ENCODE assay signal across 15 cellular contexts in the genomic region with DNA sequence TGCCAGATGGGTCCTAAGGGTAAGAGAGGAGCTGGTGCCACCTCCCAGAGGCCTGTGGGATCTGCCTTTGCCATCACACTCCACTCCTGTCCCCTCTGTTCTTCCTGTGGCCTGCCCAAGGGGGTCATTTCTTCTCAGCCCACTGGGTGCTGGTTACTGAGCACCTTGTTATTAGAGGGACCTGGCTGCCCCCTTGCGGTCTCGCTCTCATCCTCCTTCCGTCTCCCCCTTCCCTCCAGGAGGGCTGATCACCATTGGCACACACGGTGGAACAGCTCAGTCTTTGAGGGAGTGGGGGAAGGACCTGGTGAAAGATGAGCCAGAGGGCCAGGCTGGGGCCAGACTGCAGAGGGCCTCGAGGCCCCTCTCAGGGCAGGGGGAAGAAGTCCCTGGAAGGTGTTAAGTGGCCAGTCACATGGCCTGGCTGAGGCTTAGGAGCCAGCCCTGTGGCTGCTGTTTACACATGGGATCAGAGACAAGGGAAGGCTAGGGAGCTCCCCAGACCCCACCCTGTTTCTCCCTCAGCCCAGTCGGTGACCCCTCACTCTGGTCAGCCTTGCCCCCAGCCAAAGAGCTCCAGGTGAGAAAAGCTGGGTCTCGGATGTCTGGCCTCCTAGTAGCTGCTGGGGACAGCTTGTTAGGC.
"Had no signal": no experiment of that assay in that cellular context is flagged by ENCODE, and none has a peak within 500 bp of the region (broad histone marks: within the 10 kb centered on the region; RNA-seq: fewer than 3 reads in every experiment).

No MANE protein-coding gene starts in this region.

- H3K27me3 ChIP-seq: ascending aorta, gastrocnemius medialis, neutrophil had no signal

- H3K36me3 ChIP-seq: breast epithelium had no signal

- H3K9me3 Mint-ChIP-seq: activated CD4-positive, alpha-beta memory T cell treated with anti-CD3 and anti-CD28 coated beads, Interleukin-2, amount 10 ng/mL, durations not matched to agents 7 days and 5 days; dendritic cell treated with granulocyte-macrophage colony-stimulating factor and Interleukin-4, amounts not matched to agents 40 ng/mL and 50 ng/mL, for 4 days; effector memory CD8-positive, alpha-beta T cell; natural killer cell; type B pancreatic cell had no signal

- H3K4me1 Mint-ChIP-seq: activated CD4-positive, alpha-beta memory T cell treated with anti-CD3 and anti-CD28 coated beads, Interleukin-2, amount 10 ng/mL, durations not matched to agents 7 days and 5 days; natural killer cell had no signal

- H3K4me1 ChIP-seq: ascending aorta, breast epithelium, gastrocnemius medialis had no signal

- H3K9me3 ChIP-seq: ascending aorta, breast epithelium, gastrocnemius medialis, neutrophil had no signal

- H3K4me3 Mint-ChIP-seq: activated CD4-positive, alpha-beta memory T cell treated with anti-CD3 and anti-CD28 coated beads, Interleukin-2, amount 10 ng/mL, durations not matched to agents 7 days and 5 days; dendritic cell treated with granulocyte-macrophage colony-stimulating factor and Interleukin-4, amounts not matched to agents 40 ng/mL and 50 ng/mL, for 4 days; effector memory CD8-positive, alpha-beta T cell; natural killer cell; type B pancreatic cell had no signal

- H3K27ac ChIP-seq: ascending aorta, breast epithelium, epithelial cell of prostate, gastrocnemius medialis, neutrophil, skin epidermis had no signal

- H3K27ac Mint-ChIP-seq: activated CD4-positive, alpha-beta memory T cell treated with anti-CD3 and anti-CD28 coated beads, Interleukin-2, amount 10 ng/mL, durations not matched to agents 7 days and 5 days; dendritic cell treated with granulocyte-macrophage colony-stimulating factor and Interleukin-4, amounts not matched to agents 40 ng/mL and 50 ng/mL, for 4 days; effector memory CD8-positive, alpha-beta T cell; natural killer cell; type B pancreatic cell had no signal

- DNase-seq: activated CD4-positive, alpha-beta memory T cell treated with anti-CD3 and anti-CD28 coated beads, Interleukin-2, amount 10 ng/mL, durations not matched to agents 7 days and 5 days; activated gamma-delta T cell treated with Interleukin-2 at 50 U/mL for 16 hours; effector memory CD8-positive, alpha-beta T cell; gastrocnemius medialis; mesenchymal stem cell; natural killer cell; stimulated activated CD4-positive, alpha-beta T cell treated with anti-CD3 and anti-CD28 coated beads, Interleukin-4, amount 100 ng/mL, for 24 hours; stimulated activated naive CD4-positive, alpha-beta T cell treated with Interleukin-2 at 50 U/mL for 16 hours had no signal

- H3K4me3 ChIP-seq: ascending aorta, breast epithelium, gastrocnemius medialis, skin epidermis had no signal

- H3K27me3 Mint-ChIP-seq: activated CD4-positive, alpha-beta memory T cell treated with anti-CD3 and anti-CD28 coated beads, Interleukin-2, amount 10 ng/mL, durations not matched to agents 7 days and 5 days; dendritic cell treated with granulocyte-macrophage colony-stimulating factor and Interleukin-4, amounts not matched to agents 40 ng/mL and 50 ng/mL, for 4 days; effector memory CD8-positive, alpha-beta T cell; type B pancreatic cell had no signal

- ATAC-seq: effector memory CD8-positive, alpha-beta T cell; gastrocnemius medialis; natural killer cell had no signal
